20 cellular contexts compared by ENCODE assay signal in genomic region chr12:109753959-109754358, GRCh38. TPM values are rescaled to one million over a fixed set of nuclear protein-coding genes. Genes with fewer than 3 reads are reported as not detected.
DNase-seq lines count a peak whose midpoint lies in the region; TF ChIP-seq lines count a peak whose summit lies in the region.
"Had no signal": no experiment of that assay in that cellular context is flagged by ENCODE, and none has a peak within 500 bp of the region (broad histone marks: within the 10 kb centered on the region; RNA-seq: fewer than 3 reads in every experiment).

No MANE protein-coding gene starts in this region.

- H3K18ac ChIP-seq in mesendoderm (ENCODE audit: low read length): no peak overlapping the region

- H3K9me3 Mint-ChIP-seq in MCF 10A (ENCODE audit: unreplicated experiment): peaks cover 22% of the 10 kb centered on the region
- peaks cover 4% of the 10 kb centered on the region for H3K9me3 Mint-ChIP-seq in type B pancreatic cell

- no peak overlapping the region for H2BK15ac ChIP-seq in mesendoderm (replicated peaks; ENCODE audit: low read depth)

- H3K9ac ChIP-seq in mesendoderm (ENCODE audit: low read length): no peak overlapping the region

- H3K4ac ChIP-seq in mesendoderm (ENCODE audit: low read depth, low read length): no peak overlapping the region

- peaks cover 5% of the 10 kb centered on the region for H3K79me1 ChIP-seq in mesendoderm (ENCODE audit: low read length)

- CTCF ChIA-PET in MCF 10A (lab: Yijun Ruan, JAX): interaction anchor here (0.6 to 1.1 kb wide), 4 partner anchors 17 to 326 kb away, joined by 3 to 4 read pairs (median 3); no protein-coding TSS in a partner anchor

- peaks cover 11% of the 10 kb centered on the region for H3K27me3 Mint-ChIP-seq in MCF 10A (ENCODE audit: insufficient read depth, unreplicated experiment)
- H3K27me3 Mint-ChIP-seq in type B pancreatic cell: no peaks in the 10 kb centered on the region

- H3K27ac Mint-ChIP-seq in MCF 10A (ENCODE audit: low read depth, unreplicated experiment) (no peak overlapping the region), type B pancreatic cell (peak overlapping the region; percentile 22)
- H3K27ac Mint-ChIP-seq: IgD-negative memory B cell had no signal

- peak overlapping the region; percentile 30 for H3K56ac ChIP-seq in mesendoderm (ENCODE audit: low read length)

- H3K27ac ChIP-seq in adrenal gland (peak overlapping the region in 3 of 5 donors; percentile 5 to 76 (median 31)), mesendoderm (ENCODE audit: low read depth, low read length) (no peak overlapping the region)
- H3K27ac ChIP-seq: A549, SJSA1 had no signal

- no peak overlapping the region for H3K4me2 ChIP-seq in mesendoderm (ENCODE audit: low read length)
- H3K4me2 ChIP-seq: A549 had no signal

- no peak overlapping the region for H3K23ac ChIP-seq in mesendoderm (ENCODE audit: low read length)

- intact Hi-C loops in MCF 10A (cut with micrococcal nuclease) (no loop called here), adrenal gland (cut with DNase I) (no loop called here)

- POLR2A ChIA-PET in MCF 10A (lab: Yijun Ruan, JAX): no interaction called here

- no peak overlapping the region for H2BK5ac ChIP-seq in mesendoderm (ENCODE audit: low read length)

- no peaks in the 10 kb centered on the region for H3K79me2 ChIP-seq in mesendoderm (ENCODE audit: control insufficient read depth, insufficient read depth, low read length)

- H3K36me3 Mint-ChIP-seq in MCF 10A (ENCODE audit: insufficient read depth, unreplicated experiment): no peaks in the 10 kb centered on the region
- H3K36me3 Mint-ChIP-seq in type B pancreatic cell: no peaks in the 10 kb centered on the region

- TF ChIP-seq CTCF in MCF 10A (IDR thresholded peaks at IDR 0.05; ENCODE audit: unreplicated experiment) (no peak), adrenal gland (IDR thresholded peaks at IDR 0.05) (no peak), type B pancreatic cell (conservative IDR thresholded peaks at IDR 0.05) (no peak)

- H3K4me1 Mint-ChIP-seq in MCF 10A (ENCODE audit: insufficient read depth, unreplicated experiment) (no peaks in the 10 kb centered on the region), type B pancreatic cell (ENCODE audit: unreplicated experiment) (peaks cover 4% of the 10 kb centered on the region)
- H3K4me1 Mint-ChIP-seq: IgD-negative memory B cell had no signal

- TF ChIP-seq POLR2A in adrenal gland (IDR thresholded peaks at IDR 0.05): no peak

- H3K9me3 ChIP-seq in adrenal gland (replicated peaks in 1 of 3): peaks cover 0 to 11% (median 0%) of the 10 kb centered on the region in 3 donors

- H3K36me3 ChIP-seq in adrenal gland (replicated peaks in 1 of 2): no peaks in the 10 kb centered on the region
- H3K36me3 ChIP-seq in mesendoderm (ENCODE audit: control insufficient read depth, insufficient read depth, low read length): no peaks in the 10 kb centered on the region

- H4K5ac ChIP-seq in mesendoderm (ENCODE audit: low read length): no peak overlapping the region

- H2AK5ac ChIP-seq in mesendoderm (ENCODE audit: low read length): peak overlapping the region; percentile 64

- no peaks in the 10 kb centered on the region for H3K27me3 ChIP-seq in adrenal gland
- H3K27me3 ChIP-seq in mesendoderm (ENCODE audit: insufficient read depth, low read length, poor library complexity): no peaks in the 10 kb centered on the region
- H3K27me3 ChIP-seq: BE2C, SJSA1 had no signal

- no peak overlapping the region for H2BK120ac ChIP-seq in mesendoderm (ENCODE audit: low read depth, low read length)

- WGBS in adrenal gland, 4 donors: 25 to 59% (median 44%) methylated on average over 2 of the region's 2 CpGs
- WGBS in mesendoderm (ENCODE audit: extremely low coverage, insufficient coverage, low lambda C conversion rate): no CpG with 5 or more reads among the region's 2 CpGs

- in situ Hi-C loops in T47D (cut with HindIII; ENCODE audit: low pct_unique_long_range_greater_than_20kb, low sequenced_read_pairs): no loop called here

- H3K4me1 ChIP-seq in adrenal gland (replicated peaks in 1 of 2) (peaks cover 12 to 43% of the 10 kb centered on the region in 2 donors), mesendoderm (ENCODE audit: control insufficient read depth, low read depth, low read length) (peaks cover 22% of the 10 kb centered on the region)
- H3K4me1 ChIP-seq: A549, SJSA1 had no signal

- H3K4me3 ChIP-seq in adrenal gland: no peak overlapping the region
- no peak overlapping the region for H3K4me3 ChIP-seq in mesendoderm (ENCODE audit: low read length)
- H3K4me3 ChIP-seq: A549, SJSA1 had no signal

- H3K4me3 Mint-ChIP-seq in MCF 10A (ENCODE audit: unreplicated experiment) (no peak overlapping the region), type B pancreatic cell (peak overlapping the region; percentile 24)
- H3K4me3 Mint-ChIP-seq: IgD-negative memory B cell had no signal

- no peak overlapping the region for H4K8ac ChIP-seq in mesendoderm (ENCODE audit: low read depth, low read length)

- no TSS peak for BruUV-seq in MCF 10A (replicated peaks; lab: Mats Ljungman, UMichigan)

- DNase-seq in T47D (ENCODE audit: low read depth in 1 of 2, low spot score in 1 of 2) (peak; percentile 56 to 78), MCF 10A (ENCODE audit: unreplicated experiment) (no peak), adrenal gland (peak in 4 of 7 donors; percentile 4 to 42 (median 6)), mesendoderm (no peak), type B pancreatic cell (ENCODE audit: extremely low spot score, unreplicated experiment) (peak; percentile 18), NCI-H1694 treated with DMSO at 0.1 percent for 48 hours (lab: John Stamatoyannopoulos, UW) (no peak), kidney tubule cell (ENCODE audit: low spot score) (no peak)
- DNase-seq: DMS53, GDM1, GOT3, HCEC 1CT, NCI-H1694, NCI-H2081 treated with DMSO at 0.1 percent for 48 hours, NCI-H446 treated with DMSO at 0.1 percent for 48 hours, NCI-H526 treated with DMSO at 0.1 percent for 48 hours, OCI-M1 had no signal

RNA-seq across cellular contexts. Expression of gene FAM222A, which starts 40.3 kb away (rescaled TPM):
- 0.19 and 0.29 TPM in 2 replicates for total RNA-seq in MCF 10A (2022)
- total RNA-seq in adrenal gland: 10 to 100 TPM; 15.2 to 57.8 (median 27.1) TPM
- 10 to 100 TPM in 2 of 3 donors, 1 to 10 TPM in 1; 9.2 to 36.7 (median 11.7) TPM for polyA plus RNA-seq in adrenal gland
- 5.4 TPM for polyA plus RNA-seq in mesendoderm (2013, experiment 1 of 2)
- 4.8 TPM for polyA plus RNA-seq in mesendoderm (2013, experiment 2 of 2)
- 7.9 and 11.5 TPM in 2 replicates for total RNA-seq in type B pancreatic cell (ENCODE audit: low replicate concordance)

Comparison
In these comparisons a context has a peak if more than half of its experiments do, and no peak if none do; other contexts are left out.
1. DNase-seq: peak in T47D (2 of 2), adrenal gland (4 of 7) and type B pancreatic cell (single experiment); none in MCF 10A (single experiment), mesendoderm (single experiment), NCI-H1694 treated with DMSO at 0.1 percent for 48 hours (single experiment) and kidney tubule cell (single experiment).